Comparison of ENCODE assay signal across 1 cellular context in genomic region chr9:129640871-129641750, GRCh38.
TF ChIP-seq lines count a peak whose summit lies in the region.

No MANE protein-coding gene starts in this region.

TF ChIP-seq in IMR-90, 13 proteins besides CTCF, POLR2A, EP300 and RAD21 (continued from another document):
- TF ChIP-seq, protein P1, sequence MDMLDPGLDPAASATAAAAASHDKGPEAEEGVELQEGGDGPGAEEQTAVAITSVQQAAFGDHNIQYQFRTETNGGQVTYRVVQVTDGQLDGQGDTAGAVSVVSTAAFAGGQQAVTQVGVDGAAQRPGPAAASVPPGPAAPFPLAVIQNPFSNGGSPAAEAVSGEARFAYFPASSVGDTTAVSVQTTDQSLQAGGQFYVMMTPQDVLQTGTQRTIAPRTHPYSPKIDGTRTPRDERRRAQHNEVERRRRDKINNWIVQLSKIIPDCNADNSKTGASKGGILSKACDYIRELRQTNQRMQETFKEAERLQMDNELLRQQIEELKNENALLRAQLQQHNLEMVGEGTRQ (IDR thresholded peaks at IDR 0.05; ENCODE audit: low read depth, low read length): no peak
